ENCODE assay signal across 11 cellular contexts in the genomic region with DNA sequence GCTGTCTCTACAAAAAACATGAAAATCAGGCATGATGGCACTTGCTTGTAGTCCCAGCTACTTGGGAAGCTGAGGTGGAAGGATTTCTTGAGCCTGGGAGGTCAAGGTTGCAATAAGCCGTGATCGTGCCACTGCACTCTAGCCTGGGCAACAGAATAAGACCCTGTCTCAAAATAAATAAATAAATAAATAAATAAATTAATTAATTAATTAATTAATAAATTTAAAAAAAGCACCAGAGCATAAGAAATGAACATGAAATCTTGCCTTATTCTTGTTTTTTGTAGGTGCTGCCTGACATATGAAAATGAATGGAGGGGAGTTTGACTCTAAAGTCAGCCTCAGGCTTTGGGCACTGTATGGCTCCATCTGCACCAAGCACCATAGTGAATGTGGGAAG.
"Had no signal": no experiment of that assay in that cellular context is flagged by ENCODE, and none has a peak within 500 bp of the region (broad histone marks: within the 10 kb centered on the region; RNA-seq: fewer than 3 reads in every experiment).

No MANE protein-coding gene starts in this region.

- H3K36me3 ChIP-seq: HAP-1 had no signal

- H3K4me1 Mint-ChIP-seq: GM23338 had no signal

- H3K4me2 ChIP-seq: GM23338 had no signal

- H3K27ac Mint-ChIP-seq: GM23338, H9, HFFc6 had no signal

- H3K4me1 ChIP-seq: HAP-1 had no signal

- H3K9me3 Mint-ChIP-seq: GM23338, H9, HFFc6 had no signal

- H3K4me3 Mint-ChIP-seq: GM23338, H9, HFFc6 had no signal

- FAIRE-seq: H1, H54 had no signal

- H3K4me3 ChIP-seq: GM23248, GM23338, HAP-1 had no signal

- H3K27ac ChIP-seq: GM23248 had no signal

- ATAC-seq: GM23338, HCT116 had no signal

- DNase-seq: GM23248, GOT3, H7, H9, HCEC 1CT, HFFc6 had no signal

- H3K9me3 ChIP-seq: HAP-1 had no signal
